Comparison of ENCODE assay signal across 14 cellular contexts in the genomic region with DNA sequence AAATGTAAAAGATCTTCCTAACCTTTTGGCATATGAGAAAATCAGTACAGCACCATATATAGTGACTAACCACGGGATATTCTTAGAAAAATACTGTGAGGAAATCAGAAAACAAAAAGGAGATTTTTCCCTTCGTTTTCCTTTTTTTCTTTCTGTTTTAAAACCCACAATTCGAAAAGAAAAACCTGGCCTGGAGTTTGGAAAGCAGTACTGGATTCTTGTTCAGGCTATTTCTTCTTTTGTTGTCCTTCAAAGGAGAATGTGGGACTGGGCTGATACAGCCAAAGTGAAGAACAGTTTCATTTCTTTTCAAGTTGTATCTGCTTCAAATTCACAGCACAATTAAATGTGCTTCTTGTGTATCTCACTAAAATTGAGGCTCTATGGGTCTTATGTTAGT.
DNase-seq lines count a peak whose midpoint lies in the region; ATAC-seq and TF ChIP-seq lines count a peak whose summit lies in the region.
"Had no signal": no experiment of that assay in that cellular context is flagged by ENCODE, and none has a peak within 500 bp of the region (broad histone marks: within the 10 kb centered on the region; RNA-seq: fewer than 3 reads in every experiment).

No MANE protein-coding gene starts in this region.

- TF ChIP-seq CTCF in lower lobe of right lung (IDR thresholded peaks at IDR 0.05) (no peak), suprapubic skin (IDR thresholded peaks at IDR 0.05) (no peak)

- H3K4me3 ChIP-seq in lower lobe of right lung (peak overlapping the region; percentile 18), suprapubic skin (peak overlapping the region; percentile 9)
- H3K4me3 ChIP-seq: SK-N-MC had no signal

- H3K36me3 ChIP-seq in lower lobe of right lung: no peaks in the 10 kb centered on the region
- no peaks in the 10 kb centered on the region for H3K36me3 ChIP-seq in suprapubic skin

- peak overlapping the region; percentile 89 for H3K27ac ChIP-seq in cingulate gyrus (ENCODE audit: low read depth, low read length)
- no peak overlapping the region for H3K27ac ChIP-seq in lower lobe of right lung
- H3K27ac ChIP-seq in suprapubic skin: peak overlapping the region; percentile 37
- H3K27ac ChIP-seq: SK-N-MC, VCaP had no signal

- TF ChIP-seq POLR2A in suprapubic skin (IDR thresholded peaks at IDR 0.05): no peak

- peak; percentile 35 for DNase-seq in OCI-M1 (lab: John Stamatoyannopoulos, UW)
- DNase-seq in lower lobe of right lung: no peak
- no peak for DNase-seq in suprapubic skin (ENCODE audit: low spot score in 2 of 2)
- no peak for DNase-seq in cerebellar nuclear complex (lab: John Stamatoyannopoulos, UW)
- no peak for DNase-seq in GOT3 (lab: John Stamatoyannopoulos, UW)
- DNase-seq: activated CD8-positive, alpha-beta memory T cell treated with anti-CD3 and anti-CD28 coated beads, Interleukin-2, amount 50 U/mL, for 48 hours; CD8-positive, alpha-beta memory T cell; GDM1; MM.1S; stimulated activated naive CD4-positive, alpha-beta T cell treated with Interleukin-2 at 50 U/mL for 16 hours had no signal

- H3K9me3 ChIP-seq in lower lobe of right lung (no peaks in the 10 kb centered on the region), suprapubic skin (no peaks in the 10 kb centered on the region)

- H3K27me3 ChIP-seq in lower lobe of right lung (ENCODE audit: low read depth): no peaks in the 10 kb centered on the region
- no peaks in the 10 kb centered on the region for H3K27me3 ChIP-seq in suprapubic skin

- 15% methylated on average over 3 of the region's 3 CpGs for WGBS in suprapubic skin

- ATAC-seq in lower lobe of right lung (no peak), GM18867 (IDR thresholded peaks at IDR 0.05; ENCODE audit: unreplicated experiment) (no peak)

- intact Hi-C loops in lower lobe of right lung (cut with DNase I): no loop called here

- no peaks in the 10 kb centered on the region for H3K4me1 ChIP-seq in lower lobe of right lung
- no peaks in the 10 kb centered on the region for H3K4me1 ChIP-seq in suprapubic skin

- TF ChIP-seq EP300 in suprapubic skin (IDR thresholded peaks at IDR 0.05): no peak
